In genomic region chr22:36332623-36333331, GRCh38 we compare ENCODE assay signal across 1 cellular context.
TF ChIP-seq lines count a peak whose summit lies in the region.

No MANE protein-coding gene starts in this region.

TF ChIP-seq in H1, 55 proteins besides CTCF, POLR2A, EP300 and RAD21:
- TF ChIP-seq E2F6 (IDR thresholded peaks at IDR 0.05) (peak; percentile 65), TEAD4 (IDR thresholded peaks at IDR 0.05; ENCODE audit: low read depth, low read length) (no peak), HDAC2 (IDR thresholded peaks at IDR 0.05; ENCODE audit: borderline replicate concordance in 1 of 2, low read depth in 2 of 2, low read length in 2 of 2) (no peak), CTBP2 (IDR thresholded peaks at IDR 0.05; ENCODE audit: borderline replicate concordance, insufficient read depth, insufficient read length, low read length) (no peak), MAX (IDR thresholded peaks at IDR 0.05) (peak; percentile 30; the same call in 1 of the 2 replicates), CBX5 (IDR thresholded peaks at IDR 0.05; ENCODE audit: low read depth, low read length) (no peak), BRCA1 (IDR thresholded peaks at IDR 0.05; ENCODE audit: low read depth, low read length) (no peak), POLR2AphosphoS5 (IDR thresholded peaks at IDR 0.05; ENCODE audit: low read depth, low read length) (peak; percentile 68), TCF12 (IDR thresholded peaks at IDR 0.05; ENCODE audit: low read depth, low read length) (no peak), MAFK (IDR thresholded peaks at IDR 0.05; ENCODE audit: low read depth, low read length) (no peak), RXRA (IDR thresholded peaks at IDR 0.05; ENCODE audit: insufficient read depth, low read depth, low read length) (no peak), SRF (IDR thresholded peaks at IDR 0.05; ENCODE audit: low read depth, low read length) (no peak), SIN3A (conservative IDR thresholded peaks at IDR 0.05 in 1 of 2, IDR thresholded peaks at IDR 0.05 in 1 of 2; ENCODE audit: low read depth in 1 of 2, low read length in 2 of 2) (no peak), ZNF274 (IDR thresholded peaks at IDR 0.05; ENCODE audit: borderline replicate concordance, extremely low read depth, low read length) (no peak), NANOG (IDR thresholded peaks at IDR 0.05; ENCODE audit: insufficient read depth, low read depth, low read length, poor library complexity, severe bottlenecking) (no peak), FOSL1 (IDR thresholded peaks at IDR 0.05; ENCODE audit: insufficient read depth, low read depth, low read length) (no peak), ASH2L (IDR thresholded peaks at IDR 0.05; ENCODE audit: low read length) (no peak), CHD7 (IDR thresholded peaks at IDR 0.05; ENCODE audit: insufficient replicate concordance, low read length) (no peak), CHD2 (IDR thresholded peaks at IDR 0.05; ENCODE audit: low read length) (no peak), CEBPB (IDR thresholded peaks at IDR 0.05; ENCODE audit: low read depth, low read length) (no peak), JUND (IDR thresholded peaks at IDR 0.05; ENCODE audit: low read length) (no peak)
